ENCODE assay signal across 10 cellular contexts in genomic region chr14:68884031-68885030, GRCh38.
A peak's percentile ranks its signal among the peaks of the same experiment; 100 is the strongest.
DNase-seq lines count a peak whose midpoint lies in the region; ATAC-seq and TF ChIP-seq lines count a peak whose summit lies in the region.
"Had no signal": no experiment of that assay in that cellular context is flagged by ENCODE, and none has a peak within 500 bp of the region (broad histone marks: within the 10 kb centered on the region; RNA-seq: fewer than 3 reads in every experiment).

No MANE protein-coding gene starts in this region.

- H3K27ac Mint-ChIP-seq in activated naive CD4-positive, alpha-beta T cell treated with anti-CD3 and anti-CD28 coated beads, Interleukin-2, amount 50 U/mL, for 72 hours: peak overlapping the region; percentile 19 to 48
- no peak overlapping the region for H3K27ac Mint-ChIP-seq in activated CD4-positive, alpha-beta T cell treated with anti-CD3 and anti-CD28 coated beads, Interleukin-2, amount 10 ng/mL, durations not matched to agents 24 days and 14 days
- H3K27ac Mint-ChIP-seq in T-helper 2 cell treated with Interferon-gamma antibody and Interleukin-4, amounts not matched to agents 5 μg/mL and 100 μg/mL, for 36 hours: no peak overlapping the region
- H3K27ac Mint-ChIP-seq: CD4-positive, CD25-positive, alpha-beta regulatory T cell had no signal

- H3K4me3 ChIP-seq in adrenal gland (no peak overlapping the region), right cardiac atrium (ENCODE audit: low read length) (no peak overlapping the region), uterus (no peak overlapping the region)

- no peaks in the 10 kb centered on the region for H3K9me3 Mint-ChIP-seq in activated naive CD4-positive, alpha-beta T cell treated with anti-CD3 and anti-CD28 coated beads, Interleukin-2, amount 50 U/mL, for 72 hours
- no peaks in the 10 kb centered on the region for H3K9me3 Mint-ChIP-seq in activated CD4-positive, alpha-beta T cell treated with anti-CD3 and anti-CD28 coated beads, Interleukin-2, amount 10 ng/mL, durations not matched to agents 24 days and 14 days
- no peaks in the 10 kb centered on the region for H3K9me3 Mint-ChIP-seq in T-helper 2 cell treated with Interferon-gamma antibody and Interleukin-4, amounts not matched to agents 5 μg/mL and 100 μg/mL, for 36 hours

- TF ChIP-seq POLR2A in adrenal gland (IDR thresholded peaks at IDR 0.05) (no peak), uterus (IDR thresholded peaks at IDR 0.05) (no peak)

- no peaks in the 10 kb centered on the region for H3K4me1 Mint-ChIP-seq in activated CD4-positive, alpha-beta T cell treated with anti-CD3 and anti-CD28 coated beads, Interleukin-2, amount 10 ng/mL, durations not matched to agents 24 days and 14 days
- no peaks in the 10 kb centered on the region for H3K4me1 Mint-ChIP-seq in T-helper 2 cell treated with Interferon-gamma antibody and Interleukin-4, amounts not matched to agents 5 μg/mL and 100 μg/mL, for 36 hours (ENCODE audit: low read depth)
- H3K4me1 Mint-ChIP-seq: CD4-positive, CD25-positive, alpha-beta regulatory T cell had no signal

- H3K4me3 Mint-ChIP-seq in activated CD4-positive, alpha-beta T cell treated with anti-CD3 and anti-CD28 coated beads, Interleukin-2, amount 10 ng/mL, durations not matched to agents 24 days and 14 days: no peak overlapping the region
- H3K4me3 Mint-ChIP-seq in T-helper 2 cell treated with Interferon-gamma antibody and Interleukin-4, amounts not matched to agents 5 μg/mL and 100 μg/mL, for 36 hours: no peak overlapping the region
- H3K4me3 Mint-ChIP-seq: CD4-positive, CD25-positive, alpha-beta regulatory T cell had no signal

- H3K27me3 Mint-ChIP-seq in activated CD4-positive, alpha-beta T cell treated with anti-CD3 and anti-CD28 coated beads, Interleukin-2, amount 10 ng/mL, durations not matched to agents 24 days and 14 days: no peaks in the 10 kb centered on the region
- no peaks in the 10 kb centered on the region for H3K27me3 Mint-ChIP-seq in T-helper 2 cell treated with Interferon-gamma antibody and Interleukin-4, amounts not matched to agents 5 μg/mL and 100 μg/mL, for 36 hours (ENCODE audit: low read depth)
- H3K27me3 Mint-ChIP-seq: CD4-positive, CD25-positive, alpha-beta regulatory T cell had no signal

- H3K27ac ChIP-seq in adrenal gland (no peak overlapping the region), right cardiac atrium (ENCODE audit: low read length) (peak overlapping the region; percentile 77), uterus (peak overlapping the region; percentile 4 to 47)

- intact Hi-C loops in adrenal gland (cut with DNase I): no loop called here
- intact Hi-C loops in right cardiac atrium (cut with DNase I): loop anchor here in 1 of 4 donors (10.0 kb wide), 1 partner anchor 220 kb away; no protein-coding TSS in a partner anchor
- intact Hi-C loops in uterus (cut with DNase I; ENCODE audit: low total_unique reads): no loop called here
- intact Hi-C loops in activated CD4-positive, alpha-beta T cell treated with anti-CD3 and anti-CD28 coated beads, Interleukin-2, amount 10 ng/mL, durations not matched to agents 24 days and 14 days (cut with micrococcal nuclease): no loop called here

- H3K4me1 ChIP-seq in adrenal gland (replicated peaks in 1 of 2) (no peaks in the 10 kb centered on the region), right cardiac atrium (ENCODE audit: control insufficient read depth, insufficient read depth, low read length) (no peaks in the 10 kb centered on the region), uterus (no peaks in the 10 kb centered on the region)

- no peak for ATAC-seq in activated naive CD4-positive, alpha-beta T cell treated with anti-CD3 and anti-CD28 coated beads, Interleukin-2, amount 50 U/mL, for 72 hours
- ATAC-seq in right cardiac atrium: peak; percentile 65 to 73

- no peaks in the 10 kb centered on the region for H3K9me3 ChIP-seq in adrenal gland (replicated peaks in 1 of 3)
- no peaks in the 10 kb centered on the region for H3K9me3 ChIP-seq in right cardiac atrium (ENCODE audit: control insufficient read depth, low read length)
- no peaks in the 10 kb centered on the region for H3K9me3 ChIP-seq in uterus

- H3K36me3 ChIP-seq in adrenal gland (replicated peaks in 1 of 2) (peaks cover 0 to 85% of the 10 kb centered on the region in 2 donors), uterus (no peaks in the 10 kb centered on the region)

- no peaks in the 10 kb centered on the region for H3K27me3 ChIP-seq in adrenal gland
- no peaks in the 10 kb centered on the region for H3K27me3 ChIP-seq in right cardiac atrium (ENCODE audit: control insufficient read depth, insufficient read depth)
- no peaks in the 10 kb centered on the region for H3K27me3 ChIP-seq in uterus

- TF ChIP-seq CTCF in adrenal gland (IDR thresholded peaks at IDR 0.05) (no peak), uterus (IDR thresholded peaks at IDR 0.05) (no peak)

- H3K36me3 Mint-ChIP-seq in activated naive CD4-positive, alpha-beta T cell treated with anti-CD3 and anti-CD28 coated beads, Interleukin-2, amount 50 U/mL, for 72 hours: peaks cover 18 to 24% of the 10 kb centered on the region in 2 donors
- H3K36me3 Mint-ChIP-seq in activated CD4-positive, alpha-beta T cell treated with anti-CD3 and anti-CD28 coated beads, Interleukin-2, amount 10 ng/mL, durations not matched to agents 24 days and 14 days (ENCODE audit: low read depth): peaks cover 17% of the 10 kb centered on the region
- peaks cover 22% of the 10 kb centered on the region for H3K36me3 Mint-ChIP-seq in T-helper 2 cell treated with Interferon-gamma antibody and Interleukin-4, amounts not matched to agents 5 μg/mL and 100 μg/mL, for 36 hours (ENCODE audit: low read depth)

- 83 to 90% (median 90%) methylated on average over 7 to 10 of the region's 10 CpGs for WGBS in adrenal gland, 4 donors
- 81% methylated on average over 10 of the region's 10 CpGs for WGBS in right cardiac atrium

- DNase-seq in activated naive CD4-positive, alpha-beta T cell treated with anti-CD3 and anti-CD28 coated beads, Interleukin-2, amount 50 U/mL, for 72 hours (ENCODE audit: low spot score in 2 of 2): no peak
- DNase-seq in activated naive CD4-positive, alpha-beta T cell treated with Interleukin-2 at 50 U/mL for 16 hours: no peak
- peak in 6 of 7 donors; percentile 39 to 82 (median 50) for DNase-seq in adrenal gland
- DNase-seq in right cardiac atrium: peak in 2 of 3 donors; percentile 51 to 77
- peak; percentile 48 to 68 for DNase-seq in uterus
- no peak for DNase-seq in activated CD4-positive, alpha-beta T cell treated with anti-CD3 and anti-CD28 coated beads, Interleukin-2, amount 10 ng/mL, durations not matched to agents 24 days and 14 days
- DNase-seq in T-helper 2 cell treated with Interferon-gamma antibody and Interleukin-4, amounts not matched to agents 5 μg/mL and 100 μg/mL, for 36 hours (ENCODE audit: low spot score): no peak
- no peak for DNase-seq in superior temporal gyrus (ENCODE audit: extremely low spot score)
- DNase-seq: CD4-positive, CD25-positive, alpha-beta regulatory T cell; NCI-H1417 had no signal

Comparison
In these comparisons a context has a peak if more than half of its experiments do, and no peak if none do; other contexts are left out.
1. ATAC-seq: peak in right cardiac atrium (2 of 2); none in activated naive CD4-positive, alpha-beta T cell treated with anti-CD3 and anti-CD28 coated beads, Interleukin-2, amount 50 U/mL, for 72 hours (0 of 2).
2. DNase-seq: peak in adrenal gland (6 of 7), right cardiac atrium (2 of 3) and uterus (2 of 2); none in activated naive CD4-positive, alpha-beta T cell treated with anti-CD3 and anti-CD28 coated beads, Interleukin-2, amount 50 U/mL, for 72 hours (0 of 2), activated naive CD4-positive, alpha-beta T cell treated with Interleukin-2 at 50 U/mL for 16 hours (single experiment), activated CD4-positive, alpha-beta T cell treated with anti-CD3 and anti-CD28 coated beads, Interleukin-2, amount 10 ng/mL, durations not matched to agents 24 days and 14 days (single experiment), T-helper 2 cell treated with Interferon-gamma antibody and Interleukin-4, amounts not matched to agents 5 μg/mL and 100 μg/mL, for 36 hours (single experiment) and superior temporal gyrus (single experiment).
3. H3K27ac Mint-ChIP-seq: peak in activated naive CD4-positive, alpha-beta T cell treated with anti-CD3 and anti-CD28 coated beads, Interleukin-2, amount 50 U/mL, for 72 hours (2 of 2); none in activated CD4-positive, alpha-beta T cell treated with anti-CD3 and anti-CD28 coated beads, Interleukin-2, amount 10 ng/mL, durations not matched to agents 24 days and 14 days (single experiment) and T-helper 2 cell treated with Interferon-gamma antibody and Interleukin-4, amounts not matched to agents 5 μg/mL and 100 μg/mL, for 36 hours (single experiment).
4. H3K27ac ChIP-seq: peak in right cardiac atrium (single experiment) and uterus (2 of 2); none in adrenal gland (0 of 5).